32 cellular contexts compared by ENCODE assay signal in the genomic region with DNA sequence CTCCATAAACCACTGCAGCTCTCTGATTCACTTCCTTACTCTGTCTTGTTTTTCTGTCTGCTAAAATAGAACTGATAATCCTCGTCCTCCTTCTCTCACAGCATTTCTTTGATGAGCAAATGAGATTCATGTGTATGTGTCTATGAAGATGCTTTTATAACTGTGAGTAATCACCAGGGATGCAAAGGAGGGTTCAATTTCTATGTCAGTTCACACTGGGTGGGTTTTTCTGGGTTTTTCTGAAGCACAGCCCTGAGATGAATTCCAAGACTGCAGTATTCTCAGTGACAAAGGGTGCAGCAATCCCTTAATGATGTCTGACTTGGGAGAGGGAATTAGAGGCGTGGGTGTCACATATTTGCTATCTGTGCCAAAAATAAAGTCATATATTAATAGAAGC.
"Had no signal": no experiment of that assay in that cellular context is flagged by ENCODE, and none has a peak within 500 bp of the region (broad histone marks: within the 10 kb centered on the region; RNA-seq: fewer than 3 reads in every experiment).

No MANE protein-coding gene starts in this region.

- H3K36me3 ChIP-seq: esophagus squamous epithelium, neutrophil, ovary, right lobe of liver, stomach, thyroid gland, upper lobe of left lung, vagina had no signal

- H3K9me3 Mint-ChIP-seq: activated B cell treated with CpG ODN at 0.5 μM for 24 hours; activated CD8-positive, alpha-beta T cell treated with anti-CD3 and anti-CD28 coated beads for 36 hours; activated T-helper 2 cell treated with anti-CD3 and anti-CD28 coated beads, Interferon-gamma antibody, Interleukin-2, Interleukin-4, amounts not matched to agents 10 μg/mL and 5 μg/mL and 100 μg/mL, durations not matched to agents 14 hours and 24 hours and 36 hours; central memory CD8-positive, alpha-beta T cell; immature natural killer cell; memory B cell; natural killer cell treated with Interleukin-12 subunit alpha and Interleukin-12 subunit beta and Interleukin-15 and Interleukin-18, amount 100 ng/mL, for 72 hours; stimulated activated naive B cell treated with anti-CD40 and anti-IgM and Interleukin-4, amounts not matched to agents 10 μg/mL and 1 μg/mL and 100 μg/mL, for 72 hours; T-helper 1 cell treated with Interleukin-12 subunit alpha and Interleukin-12 subunit beta and Interleukin-4 antibody, amounts not matched to agents 30 μg/mL and 1 μg/mL, for 36 hours had no signal

- H3K4me1 ChIP-seq: esophagus squamous epithelium, right lobe of liver, stomach, thyroid gland, upper lobe of left lung, vagina had no signal

- H3K27me3 Mint-ChIP-seq: activated B cell treated with CpG ODN at 0.5 μM for 24 hours; activated CD8-positive, alpha-beta T cell treated with anti-CD3 and anti-CD28 coated beads for 36 hours; activated naive CD8-positive, alpha-beta T cell treated with anti-CD3 and anti-CD28 coated beads, Interleukin-2, amount 10 ng/mL, durations not matched to agents 7 days and 5 days; central memory CD8-positive, alpha-beta T cell; memory B cell; progenitor cell of endocrine pancreas; stimulated activated naive B cell treated with anti-CD40 and anti-IgM and Interleukin-4, amounts not matched to agents 10 μg/mL and 1 μg/mL and 100 μg/mL, for 72 hours had no signal

- H3K4me1 Mint-ChIP-seq: activated B cell treated with CpG ODN at 0.5 μM for 24 hours; memory B cell; stimulated activated naive B cell treated with anti-CD40 and anti-IgM and Interleukin-4, amounts not matched to agents 10 μg/mL and 1 μg/mL and 100 μg/mL, for 72 hours had no signal

- H3K27ac Mint-ChIP-seq: activated B cell treated with CpG ODN at 0.5 μM for 24 hours; activated CD8-positive, alpha-beta T cell treated with anti-CD3 and anti-CD28 coated beads for 36 hours; activated naive CD8-positive, alpha-beta T cell treated with anti-CD3 and anti-CD28 coated beads, Interleukin-2, amount 10 ng/mL, durations not matched to agents 7 days and 5 days; activated T-helper 2 cell treated with anti-CD3 and anti-CD28 coated beads, Interferon-gamma antibody, Interleukin-2, Interleukin-4, amounts not matched to agents 10 μg/mL and 5 μg/mL and 100 μg/mL, durations not matched to agents 14 hours and 24 hours and 36 hours; immature natural killer cell; memory B cell; natural killer cell treated with Interleukin-12 subunit alpha and Interleukin-12 subunit beta and Interleukin-15 and Interleukin-18, amount 100 ng/mL, for 72 hours; progenitor cell of endocrine pancreas; stimulated activated naive B cell treated with anti-CD40 and anti-IgM and Interleukin-4, amounts not matched to agents 10 μg/mL and 1 μg/mL and 100 μg/mL, for 72 hours; T-helper 1 cell treated with Interleukin-12 subunit alpha and Interleukin-12 subunit beta and Interleukin-4 antibody, amounts not matched to agents 30 μg/mL and 1 μg/mL, for 36 hours had no signal

- H3K9me3 ChIP-seq: esophagus squamous epithelium, neutrophil, ovary, right lobe of liver, stomach, thyroid gland, upper lobe of left lung, vagina had no signal

- H3K27ac ChIP-seq: epithelial cell of prostate, esophagus squamous epithelium, hepatocyte, neutrophil, ovary, right lobe of liver, stomach, thyroid gland, upper lobe of left lung, vagina had no signal

- H2AFZ ChIP-seq: hepatocyte had no signal

- H3K4me2 ChIP-seq: hepatocyte had no signal

- H3K36me3 Mint-ChIP-seq: activated naive CD8-positive, alpha-beta T cell treated with anti-CD3 and anti-CD28 coated beads, Interleukin-2, amount 10 ng/mL, durations not matched to agents 7 days and 5 days; immature natural killer cell; memory B cell; natural killer cell treated with Interleukin-12 subunit alpha and Interleukin-12 subunit beta and Interleukin-15 and Interleukin-18, amount 100 ng/mL, for 72 hours; stimulated activated naive B cell treated with anti-CD40 and anti-IgM and Interleukin-4, amounts not matched to agents 10 μg/mL and 1 μg/mL and 100 μg/mL, for 72 hours had no signal

- DNase-seq: activated B cell treated with CpG ODN at 0.5 μM for 24 hours; activated CD4-positive, alpha-beta T cell treated with anti-CD3 and anti-CD28 coated beads, Interleukin-2, amount 50 U/mL, for 1 hour; activated CD8-positive, alpha-beta T cell treated with anti-CD3 and anti-CD28 coated beads for 36 hours; activated naive CD4-positive, alpha-beta T cell treated with Interleukin-2 at 50 U/mL for 16 hours; activated naive CD8-positive, alpha-beta T cell treated with anti-CD3 and anti-CD28 coated beads, Interleukin-2, amount 10 ng/mL, durations not matched to agents 7 days and 5 days; activated T-cell treated with anti-CD3 and anti-CD28 coated beads, Interleukin-2, amount 50 U/mL, for 48 hours; amniotic stem cell; dermis blood vessel endothelial cell; effector CD4-positive, alpha-beta T cell; esophagus squamous epithelium; glutamatergic neuron; immature natural killer cell; ovary; right lobe of liver; stimulated activated CD4-positive, alpha-beta T cell treated with anti-CD3 and anti-CD28 coated beads, Interleukin-1b, Interleukin-23, amount 100 ng/mL, for 48 hours; stimulated activated naive B cell treated with anti-CD40 and anti-IgM and Interleukin-4, amounts not matched to agents 10 μg/mL and 1 μg/mL and 100 μg/mL, for 72 hours; stomach; SW 1271; T-helper 9 cell; thyroid gland; upper lobe of left lung had no signal

- H3K4me3 Mint-ChIP-seq: activated B cell treated with CpG ODN at 0.5 μM for 24 hours; activated CD8-positive, alpha-beta T cell treated with anti-CD3 and anti-CD28 coated beads for 36 hours; activated naive CD8-positive, alpha-beta T cell treated with anti-CD3 and anti-CD28 coated beads, Interleukin-2, amount 10 ng/mL, durations not matched to agents 7 days and 5 days; central memory CD8-positive, alpha-beta T cell; immature natural killer cell; memory B cell; natural killer cell treated with Interleukin-12 subunit alpha and Interleukin-12 subunit beta and Interleukin-15 and Interleukin-18, amount 100 ng/mL, for 72 hours; stimulated activated naive B cell treated with anti-CD40 and anti-IgM and Interleukin-4, amounts not matched to agents 10 μg/mL and 1 μg/mL and 100 μg/mL, for 72 hours; T-helper 1 cell treated with Interleukin-12 subunit alpha and Interleukin-12 subunit beta and Interleukin-4 antibody, amounts not matched to agents 30 μg/mL and 1 μg/mL, for 36 hours had no signal

- H3K27me3 ChIP-seq: esophagus squamous epithelium, hepatocyte, neutrophil, ovary, right lobe of liver, stomach, thyroid gland, upper lobe of left lung, vagina had no signal

- H3K79me2 ChIP-seq: hepatocyte had no signal

- H3K4me3 ChIP-seq: esophagus squamous epithelium, hepatocyte, ovary, right lobe of liver, skin epidermis, stomach, thyroid gland, upper lobe of left lung, vagina had no signal
